Comparison of ENCODE assay signal across 8 cellular contexts in genomic region chr16:87766485-87766797, GRCh38. TPM values are rescaled to one million over a fixed set of nuclear protein-coding genes. Genes with fewer than 3 reads are reported as not detected.
DNase-seq lines count a peak whose midpoint lies in the region; ATAC-seq and TF ChIP-seq lines count a peak whose summit lies in the region.

No MANE protein-coding gene starts in this region.

- H3K9ac ChIP-seq in MM.1S (ENCODE audit: low read length): peak overlapping the region; percentile 85

- H3K9me3 ChIP-seq in BE2C (no peaks in the 10 kb centered on the region), MM.1S (replicated peaks; ENCODE audit: insufficient read depth, low read length) (no peaks in the 10 kb centered on the region), ectodermal cell (ENCODE audit: control insufficient read depth, low read length) (no peaks in the 10 kb centered on the region)

- peaks cover 41% of the 10 kb centered on the region for H3K79me2 ChIP-seq in MM.1S (ENCODE audit: low read length)

- peak overlapping the region; percentile 42; the same call in 1 of the 2 replicates for H2AFZ ChIP-seq in MM.1S (ENCODE audit: low read length)

- H3K36me3 Mint-ChIP-seq in natural killer cell treated with Interleukin-12 subunit alpha and Interleukin-12 subunit beta and Interleukin-15 and Interleukin-18, amount 100 ng/mL, for 72 hours: peaks cover 19% of the 10 kb centered on the region

- no peaks in the 10 kb centered on the region for H3K4me1 ChIP-seq in BE2C
- no peaks in the 10 kb centered on the region for H3K4me1 ChIP-seq in MM.1S (ENCODE audit: low read length)
- peaks cover 6% of the 10 kb centered on the region for H3K4me1 ChIP-seq in ectodermal cell (ENCODE audit: control insufficient read depth, insufficient read depth, low read length)

- H3K4me1 Mint-ChIP-seq in natural killer cell treated with Interleukin-12 subunit alpha and Interleukin-12 subunit beta and Interleukin-15 and Interleukin-18, amount 100 ng/mL, for 72 hours (ENCODE audit: low read depth in 2 of 2): peaks cover 37 to 44% of the 10 kb centered on the region in 2 donors

- no peaks in the 10 kb centered on the region for H3K27me3 Mint-ChIP-seq in natural killer cell treated with Interleukin-12 subunit alpha and Interleukin-12 subunit beta and Interleukin-15 and Interleukin-18, amount 100 ng/mL, for 72 hours

- 0 out of 2 replicates have a peak, but pooled peaks cover 3% of the 10 kb centered on the region for H3F3A ChIP-seq in MM.1S (ENCODE audit: insufficient read depth, low read length)

- H3K27me3 ChIP-seq in BE2C (no peaks in the 10 kb centered on the region), MM.1S (replicated peaks; ENCODE audit: insufficient read depth, low read length) (no peaks in the 10 kb centered on the region), ectodermal cell (ENCODE audit: control insufficient read depth, insufficient read depth, low read length, poor library complexity, severe bottlenecking) (no peaks in the 10 kb centered on the region)

- ATAC-seq in natural killer cell treated with Interleukin-12 subunit alpha and Interleukin-12 subunit beta and Interleukin-15 and Interleukin-18, amount 100 ng/mL, for 72 hours: no peak
- no peak for ATAC-seq in sciatic nerve

- peak overlapping the region; percentile 96 for H3K4me3 ChIP-seq in BE2C (ENCODE audit: low read depth, low read length)
- H3K4me3 ChIP-seq in MM.1S (ENCODE audit: low read length): peak overlapping the region; percentile 87
- H3K4me3 ChIP-seq in ectodermal cell (ENCODE audit: insufficient read depth, low read depth, low read length): peak overlapping the region; percentile 81

- intact Hi-C loops in sciatic nerve (cut with DNase I): loop anchor here (5.0 kb wide), 1 partner anchor 174 kb away; no protein-coding TSS in a partner anchor

- peak overlapping the region; percentile 95 to 96 for H3K27ac Mint-ChIP-seq in natural killer cell treated with Interleukin-12 subunit alpha and Interleukin-12 subunit beta and Interleukin-15 and Interleukin-18, amount 100 ng/mL, for 72 hours

- H3K4me2 ChIP-seq in MM.1S (ENCODE audit: low read depth, low read length): peak overlapping the region; percentile 52; the same call in 1 of the 2 replicates

- TF ChIP-seq CTCF in BE2C (IDR thresholded peaks at IDR 0.05; ENCODE audit: low read depth, low read length) (no peak), MM.1S (IDR thresholded peaks at IDR 0.05; ENCODE audit: low read length) (no peak)

- H4K20me1 ChIP-seq in MM.1S (ENCODE audit: insufficient read depth, low read length): no peaks in the 10 kb centered on the region

- DNase-seq in BE2C (no peak), MM.1S (no peak), sciatic nerve (ENCODE audit: low spot score) (no peak), NCI-H1436 (lab: John Stamatoyannopoulos, UW) (no peak), NCI-H82 (lab: John Stamatoyannopoulos, UW) (no peak)
- no peak for DNase-seq in natural killer cell treated with Interleukin-12 subunit alpha and Interleukin-12 subunit beta and Interleukin-15 and Interleukin-18, amount 100 ng/mL, for 72 hours (ENCODE audit: low spot score)
- no peak for DNase-seq in stimulated activated CD4-positive, alpha-beta T cell treated with anti-CD3 and anti-CD28 coated beads, Interleukin-12 subunit alpha, Interleukin-12 subunit beta, amount 100 ng/mL, for 4 hours

- peak overlapping the region; percentile 57; the same call in 1 of the 2 replicates for H3K27ac ChIP-seq in MM.1S (ENCODE audit: low read length)
- H3K27ac ChIP-seq in ectodermal cell (ENCODE audit: insufficient read depth, low read depth, low read length, poor library complexity, severe bottlenecking): no peak overlapping the region

- H3K9me3 Mint-ChIP-seq in natural killer cell treated with Interleukin-12 subunit alpha and Interleukin-12 subunit beta and Interleukin-15 and Interleukin-18, amount 100 ng/mL, for 72 hours: no peaks in the 10 kb centered on the region

- H3K9me2 ChIP-seq in MM.1S (replicated peaks; ENCODE audit: insufficient read depth, low read length): no peaks in the 10 kb centered on the region

- peak overlapping the region; percentile 98 for H3K4me3 Mint-ChIP-seq in natural killer cell treated with Interleukin-12 subunit alpha and Interleukin-12 subunit beta and Interleukin-15 and Interleukin-18, amount 100 ng/mL, for 72 hours

- 84 to 87% methylated on average over 17 of the region's 17 CpGs for WGBS in ectodermal cell, 2 experiments

- peaks cover 15% of the 10 kb centered on the region for H3K36me3 ChIP-seq in BE2C
- no peaks in the 10 kb centered on the region for H3K36me3 ChIP-seq in MM.1S (replicated peaks; ENCODE audit: insufficient read depth, low read length)
- H3K36me3 ChIP-seq in ectodermal cell (ENCODE audit: control insufficient read depth, insufficient read depth, low read length): no peaks in the 10 kb centered on the region

RNA-seq across cellular contexts. Expression of gene KLHDC4, which starts 0.7 kb away (rescaled TPM):
- polyA plus RNA-seq in BE2C (2012; ENCODE audit: insufficient read depth, insufficient read length, low read depth): 72.7 TPM
- 47.3 TPM for polyA plus RNA-seq in ectodermal cell (2013, experiment 1 of 4)
- polyA plus RNA-seq in ectodermal cell (2013, experiment 2 of 4): 42.0 TPM
- polyA plus RNA-seq in ectodermal cell (2013, experiment 3 of 4): 24.0 TPM
- 29.9 TPM for polyA plus RNA-seq in ectodermal cell (2013, experiment 4 of 4)
- total RNA-seq in natural killer cell treated with Interleukin-12 subunit alpha and Interleukin-12 subunit beta and Interleukin-15 and Interleukin-18, amount 100 ng/mL, for 72 hours: 100 to 1,000 TPM in 1 of 2 donors, 10 to 100 TPM in 1; 71.0 to 188 TPM
- total RNA-seq in sciatic nerve: 41.5 TPM
